8 cellular contexts compared by ENCODE assay signal in genomic region chrX:65985922-65986588, GRCh38. TPM values are rescaled to one million over a fixed set of nuclear protein-coding genes. Genes with fewer than 3 reads are reported as not detected.
DNase-seq lines count a peak whose midpoint lies in the region; ATAC-seq and TF ChIP-seq lines count a peak whose summit lies in the region.

No MANE protein-coding gene starts in this region.

- peak overlapping the region; percentile 63 for H2AFZ ChIP-seq in DND-41 (ENCODE audit: low read depth, low read length)

- peaks cover 16% of the 10 kb centered on the region for H3K4me1 Mint-ChIP-seq in T-helper 17 cell

- H3K27me3 ChIP-seq in DND-41 (ENCODE audit: insufficient read depth, low read length, poor library complexity): no peaks in the 10 kb centered on the region

- no peak overlapping the region for H3K4me3 ChIP-seq in DND-41 (ENCODE audit: low read depth in 1 of 2, low read length in 2 of 2)
- H3K4me3 ChIP-seq in astrocyte of the cerebellum (ENCODE audit: low read depth, low read length): no peak overlapping the region

- in situ Hi-C loops in KBM-7 (cut with MboI; ENCODE audit: low pct_unique_long_range_greater_than_20kb, low sequenced_read_pairs): loop anchor here (25.0 kb wide), 1 partner anchor 249 kb away; no protein-coding TSS in a partner anchor
- in situ Hi-C loops in astrocyte of the cerebellum (cut with HindIII; ENCODE audit: low sequenced_read_pairs): no loop called here

- peaks cover 24% of the 10 kb centered on the region for H3K4me1 ChIP-seq in DND-41 (ENCODE audit: insufficient read depth, low read length)

- ATAC-seq in DND-41 (ENCODE audit: insufficient read depth, low read depth): peak; percentile 98
- ATAC-seq in GM21528 (IDR thresholded peaks at IDR 0.05; ENCODE audit: low FRiP score, unreplicated experiment): peak; percentile 71
- ATAC-seq in T-helper 17 cell: peak; percentile 96

- H3K36me3 ChIP-seq in DND-41 (ENCODE audit: insufficient read depth, low read length): no peaks in the 10 kb centered on the region

- H3K9ac ChIP-seq in DND-41 (ENCODE audit: low read depth, low read length): no peak overlapping the region

- DNase-seq in DND-41: peak; percentile 56
- peak; percentile 93 for DNase-seq in KBM-7
- DNase-seq in T-helper 17 cell: peak in 2 of 3 donors; percentile 5 to 10
- DNase-seq in astrocyte of the cerebellum (ENCODE audit: low read depth): peak; percentile 26
- peak; percentile 38 for DNase-seq in inferior parietal cortex (ENCODE audit: extremely low spot score)
- DNase-seq in stimulated activated CD4-positive, alpha-beta T cell treated with anti-CD3 and anti-CD28 coated beads, Interleukin-2, amount 100 ng/mL, for 4 hours (ENCODE audit: low read depth): peak; percentile 49
- DNase-seq in KG1 (lab: John Stamatoyannopoulos, UW): no peak

- H3K27me3 Mint-ChIP-seq in T-helper 17 cell: no peaks in the 10 kb centered on the region

- TF ChIP-seq CTCF in DND-41 (IDR thresholded peaks at IDR 0.05; ENCODE audit: borderline replicate concordance, extremely low read depth, low read length, poor library complexity, severe bottlenecking): peak; percentile 74
- TF ChIP-seq CTCF in astrocyte of the cerebellum (IDR thresholded peaks at IDR 0.05; ENCODE audit: low read depth, low read length, missing control alignments): peak; percentile 48

- no peaks in the 10 kb centered on the region for H3K79me2 ChIP-seq in DND-41 (ENCODE audit: insufficient read depth, low read length)

- H3K27ac ChIP-seq in DND-41 (ENCODE audit: low read length): peak overlapping the region; percentile 79

- no peak overlapping the region for H3K4me2 ChIP-seq in DND-41 (ENCODE audit: insufficient read depth, low read length)

- H3K27ac Mint-ChIP-seq in T-helper 17 cell: peak overlapping the region; percentile 69

- no peaks in the 10 kb centered on the region for H3K9me3 ChIP-seq in DND-41 (ENCODE audit: insufficient read depth, low read length, severe bottlenecking)
- H3K9me3 ChIP-seq in T-helper 17 cell (ENCODE audit: control insufficient read depth, low read length, poor library complexity, severe bottlenecking): no peaks in the 10 kb centered on the region

- H3K36me3 Mint-ChIP-seq in T-helper 17 cell (ENCODE audit: low read depth): no peaks in the 10 kb centered on the region

- H3K4me3 Mint-ChIP-seq in T-helper 17 cell: no peak overlapping the region

- H4K20me1 ChIP-seq in DND-41 (ENCODE audit: insufficient read depth, low read length): no peaks in the 10 kb centered on the region

RNA-seq across cellular contexts. Expression of gene VSIG4, which starts 53.8 kb away (rescaled TPM):
- total RNA-seq in T-helper 17 cell: under 1 TPM in 1 of 2 donors, not detected in 1; 0.60 TPM
